22 cellular contexts compared by ENCODE assay signal in genomic region chr2:238747557-238747956, GRCh38.
A peak's percentile ranks its signal among the peaks of the same experiment; 100 is the strongest.
DNase-seq lines count a peak whose midpoint lies in the region; FAIRE-seq and TF ChIP-seq lines count a peak whose summit lies in the region.
"Had no signal": no experiment of that assay in that cellular context is flagged by ENCODE, and none has a peak within 500 bp of the region (broad histone marks: within the 10 kb centered on the region; RNA-seq: fewer than 3 reads in every experiment).

No MANE protein-coding gene starts in this region.

- no peak for TF ChIP-seq POLR2A in GM12891 (IDR thresholded peaks at IDR 0.05; ENCODE audit: low read depth, low read length)
- TF ChIP-seq POLR2A in H54 (IDR thresholded peaks at IDR 0.05; ENCODE audit: low read depth, low read length) = no peak

- peak; percentile 63 for FAIRE-seq in GM12891 (lab: Jason Lieb, UNC)
- FAIRE-seq in H54 (lab: Jason Lieb, UNC) = peak; percentile 41
- FAIRE-seq in urothelium cell line (lab: Jason Lieb, UNC) = peak; percentile 96
- FAIRE-seq: A204.1, GM12878 had no signal

- DNase-seq in GM12891 (ENCODE audit: insufficient read length, low spot score) (no peak), H54 (ENCODE audit: insufficient read length, low spot score) (no peak), urothelium cell line (ENCODE audit: low spot score) (no peak), NCI-H1092 treated with DMSO at 0.1 percent for 48 hours (lab: John Stamatoyannopoulos, UW) (no peak)
- no peak for DNase-seq in stimulated activated CD4-positive, alpha-beta T cell treated with anti-CD3 and anti-CD28 coated beads, Interleukin-2, amount 100 ng/mL, for 24 hours
- DNase-seq: 8988T; ACHN; BE2C; C1 segment of cervical spinal cord; CD4-positive, alpha-beta memory T cell; CD4-positive, CD25-positive, alpha-beta regulatory T cell; CD8-positive, alpha-beta memory T cell; COR-L47; DMS 273 treated with DMSO at 0.1 percent for 48 hours; DMS153; DMS53; DMS79; DND-41; EL; GDM1 had no signal

TF ChIP-seq in GM12891, 5 proteins besides CTCF, POLR2A, EP300 and RAD21:
- TF ChIP-seq PAX5 (IDR thresholded peaks at IDR 0.05; ENCODE audit: insufficient read depth, low read length, severe bottlenecking) = no peak
- no peak for TF ChIP-seq SPI1 (IDR thresholded peaks at IDR 0.05; ENCODE audit: low read depth, low read length)
- TF ChIP-seq POLR2AphosphoS5 (IDR thresholded peaks at IDR 0.05; ENCODE audit: low read depth, low read length) = no peak
- no peak for TF ChIP-seq POU2F2 (IDR thresholded peaks at IDR 0.05; ENCODE audit: low read depth, low read length)
